In the genomic region with DNA sequence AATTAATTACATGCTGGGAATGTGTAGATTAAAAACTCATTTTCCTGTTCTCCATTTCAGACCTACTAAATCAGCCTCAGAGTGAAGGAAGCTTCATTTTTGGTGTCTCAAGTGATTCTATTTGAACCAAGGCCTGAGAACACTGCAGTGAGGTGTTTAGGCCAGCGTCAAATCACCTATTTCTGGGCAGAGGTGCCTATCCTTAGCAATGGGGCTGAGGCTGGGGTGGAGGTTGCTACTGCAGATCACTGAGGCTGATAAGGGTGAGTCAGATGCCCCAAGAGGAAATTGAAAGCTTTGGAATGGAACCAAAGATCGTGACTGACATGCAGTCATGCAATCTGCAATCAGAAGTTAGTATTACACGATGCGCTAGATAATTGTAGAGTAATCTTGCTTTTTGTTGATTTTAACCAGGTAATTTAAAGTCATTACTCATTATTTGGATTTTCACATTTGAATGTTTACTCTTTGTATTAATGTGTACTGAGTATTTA, we compare ENCODE assay signal across 8 cellular contexts. TPM values are rescaled to one million over a fixed set of nuclear protein-coding genes. Genes with fewer than 3 reads are reported as not detected.
A peak's percentile ranks its signal among the peaks of the same experiment; 100 is the strongest.
DNase-seq lines count a peak whose midpoint lies in the region; ATAC-seq and TF ChIP-seq lines count a peak whose summit lies in the region.

No MANE protein-coding gene starts in this region.

- ATAC-seq in HG03460 (IDR thresholded peaks at IDR 0.05; ENCODE audit: unreplicated experiment) = no peak

- DNase-seq in DMS153 treated with DMSO at 0.1 percent for 48 hours (lab: John Stamatoyannopoulos, UW; ENCODE audit: unreplicated experiment) = peak; percentile 77
- peak; percentile 31 for DNase-seq in NCI-H2171 (lab: John Stamatoyannopoulos, UW)
- peak; percentile 42 for DNase-seq in activated CD4-positive, alpha-beta T cell treated with anti-CD3 and anti-CD28 coated beads, Interleukin-2, amount 50 U/mL, for 1 hour
- peak; percentile 36 for DNase-seq in effector CD4-positive, alpha-beta T cell
- DNase-seq in ovary = no peak
- peak; percentile 65 for DNase-seq in ureter (ENCODE audit: low spot score)
- no peak for DNase-seq in GM19238 (ENCODE audit: insufficient read length, low spot score)

- H3K27ac ChIP-seq in ovary = peak overlapping the region; percentile 30 to 72

- peaks cover 7% of the 10 kb centered on the region for H3K4me1 ChIP-seq in ovary (ENCODE audit: insufficient read depth)

- H3K9me3 ChIP-seq in ovary = no peaks in the 10 kb centered on the region

- no peak for TF ChIP-seq EP300 in ovary (IDR thresholded peaks at IDR 0.05)

- intact Hi-C loops in ovary (cut with DNase I) = loop anchor here in 3 of 4 donors (5.0 kb wide), 2 partner anchors 67 to 82 kb away; a partner anchor contains a TSS

- no peak for TF ChIP-seq POLR2A in ovary (IDR thresholded peaks at IDR 0.05)

- H3K4me3 ChIP-seq in ovary = no peak overlapping the region

- H3K36me3 ChIP-seq in ovary = no peaks in the 10 kb centered on the region

- no peak for TF ChIP-seq CTCF in ovary (IDR thresholded peaks at IDR 0.05)

- H3K27me3 ChIP-seq in ovary = no peaks in the 10 kb centered on the region

- WGBS in ovary, 3 donors = 49 to 56% (median 52%) methylated on average over 4 of the region's 4 CpGs

RNA-seq across cellular contexts. Expression of a gene that starts 4.4 kb away (rescaled TPM):
- total RNA-seq in ovary (100 to 1,000 TPM in 2 of 7 donors, 10 to 100 TPM in 5; 70.5 to 157 (median 77.4) TPM), ureter (45.5 TPM)
- 10 to 100 TPM; 45.0 to 86.9 TPM for polyA plus RNA-seq in ovary

Comparison
In these comparisons a context has a peak if more than half of its experiments do, and no peak if none do; other contexts are left out.
1. DNase-seq: peak in DMS153 treated with DMSO at 0.1 percent for 48 hours (single experiment), NCI-H2171 (single experiment), activated CD4-positive, alpha-beta T cell treated with anti-CD3 and anti-CD28 coated beads, Interleukin-2, amount 50 U/mL, for 1 hour (single experiment), effector CD4-positive, alpha-beta T cell (single experiment) and ureter (single experiment); none in ovary (0 of 5) and GM19238 (single experiment).